In the genomic region with DNA sequence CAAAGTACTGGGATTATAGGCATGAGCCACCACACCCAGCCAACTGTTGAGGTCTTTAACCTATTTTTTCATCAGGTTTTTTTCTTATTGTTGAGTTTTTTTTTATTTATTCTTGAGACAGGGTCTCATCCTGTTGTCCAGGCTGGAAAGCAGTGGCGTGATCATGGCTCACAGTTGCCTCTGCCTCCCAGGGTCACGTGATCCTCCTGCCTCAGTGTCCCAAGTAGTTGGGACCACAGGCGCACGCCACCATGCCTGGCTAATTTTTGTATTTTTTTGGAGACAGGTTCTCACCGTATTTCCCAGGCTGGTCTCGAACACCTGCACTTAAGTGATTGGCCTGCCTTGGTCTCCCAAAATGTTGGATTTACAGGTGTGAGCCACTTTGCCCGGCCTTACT, we compare ENCODE assay signal across 29 cellular contexts.
"Had no signal": no experiment of that assay in that cellular context is flagged by ENCODE, and none has a peak within 500 bp of the region (broad histone marks: within the 10 kb centered on the region; RNA-seq: fewer than 3 reads in every experiment).

No MANE protein-coding gene starts in this region.

- H3K9me3 ChIP-seq: ovary, psoas muscle, suprapubic skin, testis, tibial artery, transverse colon, upper lobe of right lung, uterus had no signal

- DNase-seq: naive thymus-derived CD8-positive, alpha-beta T cell; nephron progenitor cell; occipital lobe; ovary; posterior cingulate gyrus; psoas muscle; right cardiac atrium; spleen; stimulated activated CD4-positive, alpha-beta T cell treated with anti-CD3 and anti-CD28 coated beads, Interleukin-12 subunit alpha, Interleukin-12 subunit beta, amount 100 ng/mL, for 4 hours; stimulated activated CD4-positive, alpha-beta T cell treated with anti-CD3 and anti-CD28 coated beads, Interleukin-1b, Interleukin-23, amount 100 ng/mL, for 48 hours; stimulated activated CD4-positive, alpha-beta T cell treated with anti-CD3 and anti-CD28 coated beads, Interleukin-4, amount 100 ng/mL, for 1 hour; stimulated activated CD4-positive, alpha-beta T cell treated with anti-CD3 and anti-CD28 coated beads, Interleukin-4, amount 100 ng/mL, for 4 hours; stimulated activated CD8-positive, alpha-beta memory T cell treated with anti-CD3 and anti-CD28 coated beads, Interleukin-4, amount 100 ng/mL, for 48 hours; stimulated activated naive CD4-positive, alpha-beta T cell; stimulated activated naive CD8-positive, alpha-beta T cell treated with anti-CD3 and anti-CD28 coated beads, Interleukin-15, amount 100 ng/mL, for 72 hours; stimulated activated naive CD8-positive, alpha-beta T cell treated with anti-CD3 and anti-CD28 coated beads, Interleukin-15, Interleukin-2, amounts not matched to agents 100 U/mL and 50 U/mL, for 24 hours; substantia nigra; testis; tibial artery; transverse colon; upper lobe of right lung; uterus had no signal

- ATAC-seq: naive thymus-derived CD8-positive, alpha-beta T cell; natural killer cell treated with Interleukin-12 subunit alpha and Interleukin-12 subunit beta and Interleukin-15 and Interleukin-18, amount 100 ng/mL, for 72 hours; psoas muscle; right cardiac atrium; sciatic nerve; stimulated activated memory B cell treated with anti-CD40 and anti-IgM and Interleukin-4, amounts not matched to agents 10 μg/mL and 1 μg/mL and 100 μg/mL, for 72 hours; stimulated activated naive CD8-positive, alpha-beta T cell treated with anti-CD3 and anti-CD28 coated beads, Interleukin-15, amount 100 ng/mL, for 72 hours; stimulated activated naive CD8-positive, alpha-beta T cell treated with anti-CD3 and anti-CD28 coated beads, Interleukin-15, Interleukin-2, amounts not matched to agents 100 U/mL and 50 U/mL, for 24 hours; upper lobe of right lung had no signal

- H3K4me1 ChIP-seq: parathyroid adenoma, psoas muscle, spleen, suprapubic skin, testis, tibial artery, transverse colon, upper lobe of right lung, uterus had no signal

- H3K9ac ChIP-seq: parathyroid adenoma had no signal

- H3K27me3 ChIP-seq: ovary, spleen, suprapubic skin, testis, tibial artery, transverse colon, upper lobe of right lung, uterus had no signal

- H3K4me2 ChIP-seq: smooth muscle cell had no signal

- H2AFZ ChIP-seq: parathyroid adenoma had no signal

- H3K27ac ChIP-seq: ovary, parathyroid adenoma, psoas muscle, skin epidermis, spleen, suprapubic skin, testis, tibial artery, transverse colon, upper lobe of right lung, uterus had no signal

- H3K36me3 ChIP-seq: ovary, suprapubic skin, tibial artery, transverse colon, upper lobe of right lung, uterus had no signal

- H3K4me3 ChIP-seq: ovary, psoas muscle, skin epidermis, smooth muscle cell, spleen, suprapubic skin, testis, tibial artery, transverse colon, upper lobe of right lung, uterus had no signal
